ENCODE assay signal across 19 cellular contexts in the genomic region with DNA sequence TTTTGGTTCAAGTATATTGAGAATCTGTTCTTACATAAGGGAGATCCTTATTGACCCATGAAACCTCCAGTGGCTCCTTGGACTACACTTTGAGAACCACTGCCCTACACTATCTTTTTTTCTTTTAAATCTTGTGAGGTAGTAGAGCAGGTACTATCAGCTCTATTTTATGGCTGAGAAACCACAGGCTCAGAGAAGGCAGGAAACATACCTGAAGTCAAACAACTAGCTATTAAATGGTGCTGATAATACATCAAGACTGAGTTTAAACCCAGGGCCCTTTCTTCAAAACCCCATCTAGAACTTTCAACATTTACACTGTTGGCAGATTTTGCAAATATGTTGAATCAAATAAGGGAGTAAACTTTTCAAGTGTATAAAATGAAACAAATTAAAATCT. TPM values are rescaled to one million over a fixed set of nuclear protein-coding genes. Genes with fewer than 3 reads are reported as not detected.
"Had no signal": no experiment of that assay in that cellular context is flagged by ENCODE, and none has a peak within 500 bp of the region (broad histone marks: within the 10 kb centered on the region; RNA-seq: fewer than 3 reads in every experiment).

No MANE protein-coding gene starts in this region.

- H3K9me3 Mint-ChIP-seq: naive B cell; stimulated activated effector memory CD8-positive, alpha-beta T cell treated with anti-CD3 and anti-CD28 coated beads, Interleukin-12 subunit alpha, Interleukin-12 subunit beta, amount 100 ng/mL, for 72 hours had no signal

- ATAC-seq: stimulated activated effector memory CD8-positive, alpha-beta T cell treated with anti-CD3 and anti-CD28 coated beads, Interleukin-12 subunit alpha, Interleukin-12 subunit beta, amount 100 ng/mL, for 72 hours had no signal

- H3K4me3 ChIP-seq: esophagus squamous epithelium, hepatocyte, tibial nerve, uterus had no signal

- H3K4me3 Mint-ChIP-seq: naive B cell; stimulated activated effector memory CD8-positive, alpha-beta T cell treated with anti-CD3 and anti-CD28 coated beads, Interleukin-12 subunit alpha, Interleukin-12 subunit beta, amount 100 ng/mL, for 72 hours had no signal

- H3K36me3 ChIP-seq: neutrophil, uterus had no signal

- H3K9me3 ChIP-seq: esophagus squamous epithelium, neutrophil, tibial nerve, uterus had no signal

- H3K36me3 Mint-ChIP-seq: naive B cell had no signal

- H3K27me3 Mint-ChIP-seq: naive B cell had no signal

- H3K27ac ChIP-seq: esophagus squamous epithelium, hepatocyte, neutrophil, tibial nerve, uterus had no signal

- H3K27me3 ChIP-seq: esophagus squamous epithelium, hepatocyte, tibial nerve, uterus had no signal

- H3K27ac Mint-ChIP-seq: naive B cell; stimulated activated effector memory CD8-positive, alpha-beta T cell treated with anti-CD3 and anti-CD28 coated beads, Interleukin-12 subunit alpha, Interleukin-12 subunit beta, amount 100 ng/mL, for 72 hours had no signal

- DNase-seq: activated CD4-positive, alpha-beta T cell treated with anti-CD3 and anti-CD28 coated beads, Interleukin-2, amount 50 U/mL, for 48 hours; activated CD4-positive, CD25-positive, alpha-beta regulatory T cell treated with anti-CD3 and anti-CD28 coated beads, Interleukin-2, amount 50 U/mL, for 72 hours; activated CD8-positive, alpha-beta memory T cell treated with anti-CD3 and anti-CD28 coated beads, Interleukin-2, amount 50 U/mL, for 4 hours; activated naive CD4-positive, alpha-beta T cell treated with Interleukin-2 at 50 U/mL for 16 hours; caudate nucleus; cortex of kidney; effector CD4-positive, alpha-beta T cell; esophagus squamous epithelium; islet precursor cell; mammary epithelial cell; naive B cell; stimulated activated CD4-positive, alpha-beta T cell treated with anti-CD3 and anti-CD28 coated beads, Interleukin-12 subunit alpha, Interleukin-12 subunit beta, amount 100 ng/mL, for 4 hours; stimulated activated CD4-positive, alpha-beta T cell treated with anti-CD3 and anti-CD28 coated beads, Interleukin-2, amount 100 ng/mL, for 24 hours; uterus had no signal

RNA-seq across cellular contexts. Expression of gene PPP1R36, which starts 53.0 kb away (rescaled TPM):
- total RNA-seq: glomerular endothelial cell had no signal
- polyA plus RNA-seq: hepatocyte had no signal
